In the genomic region with DNA sequence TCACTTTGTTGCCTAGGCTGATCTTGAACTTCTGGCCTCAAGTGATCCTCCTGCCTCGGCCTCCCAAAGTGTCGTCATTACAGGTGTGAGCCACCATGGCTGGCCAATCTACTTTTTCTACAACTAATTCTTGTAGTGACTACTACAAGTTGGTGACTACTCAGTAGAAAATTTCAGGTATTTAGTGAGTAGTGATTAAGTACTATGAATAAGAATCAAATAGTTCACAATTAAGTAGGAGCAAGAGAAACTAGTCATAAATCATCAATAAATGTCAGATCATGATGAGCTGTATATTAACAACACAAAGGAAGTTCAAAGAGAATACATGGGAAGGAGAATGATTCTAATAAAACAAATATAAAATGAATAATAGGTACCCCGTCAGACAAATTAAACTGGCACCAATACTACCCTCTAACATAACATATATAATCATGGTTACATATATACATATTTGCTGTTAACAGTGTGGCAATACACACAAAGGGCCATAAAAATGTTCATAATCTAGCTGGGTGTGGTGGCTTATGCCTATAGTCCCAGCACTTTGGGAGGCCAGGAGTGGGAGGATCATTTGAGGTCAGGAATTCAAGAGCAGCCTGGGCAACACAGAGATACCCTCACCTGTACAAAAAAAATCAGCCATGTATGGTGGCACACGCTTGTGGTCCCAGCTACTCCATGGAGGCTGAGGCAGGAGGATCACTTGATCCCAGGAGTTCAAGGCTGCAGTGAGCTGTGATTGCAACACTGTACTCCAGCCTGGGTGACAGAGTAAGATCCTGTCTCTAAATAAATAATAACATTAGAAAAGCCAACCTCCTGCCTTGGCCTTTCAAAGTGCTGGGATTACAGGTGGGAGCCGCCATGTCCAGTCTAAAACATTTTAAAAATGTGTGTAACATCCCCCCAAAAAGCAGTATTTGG, we compare ENCODE assay signal across 26 cellular contexts. TPM values are rescaled to one million over a fixed set of nuclear protein-coding genes. Genes with fewer than 3 reads are reported as not detected.
DNase-seq lines count a peak whose midpoint lies in the region; ATAC-seq, FAIRE-seq and TF ChIP-seq lines count a peak whose summit lies in the region.
"Had no signal": no experiment of that assay in that cellular context is flagged by ENCODE, and none has a peak within 500 bp of the region (broad histone marks: within the 10 kb centered on the region; RNA-seq: fewer than 3 reads in every experiment).

No MANE protein-coding gene starts in this region.

- intact Hi-C loops in cardiac septum (cut with DNase I) = no loop called here

- no peak overlapping the region for H3K27ac ChIP-seq in small intestine (ENCODE audit: low read depth in 1 of 2, low read length in 1 of 2)

- TF ChIP-seq CTCF in omental fat pad (IDR thresholded peaks at IDR 0.05) = no peak

- H3K27me3 Mint-ChIP-seq in activated naive CD8-positive, alpha-beta T cell treated with anti-CD3 and anti-CD28 coated beads, Interleukin-2, amount 10 ng/mL, durations not matched to agents 7 days and 5 days = no peaks in the 10 kb centered on the region
- H3K27me3 Mint-ChIP-seq in activated naive CD8-positive, alpha-beta T cell treated with anti-CD3 and anti-CD28 coated beads for 36 hours = no peaks in the 10 kb centered on the region

- no peaks in the 10 kb centered on the region for H3K9me3 ChIP-seq in small intestine (ENCODE audit: control insufficient read depth, low read depth)
- H3K9me3 ChIP-seq: SK-N-SH had no signal

- no peaks in the 10 kb centered on the region for H3K4me1 Mint-ChIP-seq in activated naive CD8-positive, alpha-beta T cell treated with anti-CD3 and anti-CD28 coated beads, Interleukin-2, amount 10 ng/mL, durations not matched to agents 7 days and 5 days
- H3K4me1 Mint-ChIP-seq in activated naive CD8-positive, alpha-beta T cell treated with anti-CD3 and anti-CD28 coated beads for 36 hours = no peaks in the 10 kb centered on the region
- H3K4me1 Mint-ChIP-seq: GM23338, H9 had no signal

- H3K27ac Mint-ChIP-seq in activated naive CD8-positive, alpha-beta T cell treated with anti-CD3 and anti-CD28 coated beads, Interleukin-2, amount 10 ng/mL, durations not matched to agents 7 days and 5 days = peak overlapping the region; percentile 54
- H3K27ac Mint-ChIP-seq in activated naive CD8-positive, alpha-beta T cell treated with anti-CD3 and anti-CD28 coated beads for 36 hours = no peak overlapping the region
- H3K27ac Mint-ChIP-seq: GM23338, HFFc6 had no signal

- 91 to 93% (median 92%) methylated on average over 5 of the region's 5 CpGs for WGBS in small intestine, 3 donors

- no peak for ATAC-seq in activated naive CD8-positive, alpha-beta T cell treated with anti-CD3 and anti-CD28 coated beads, Interleukin-2, amount 10 ng/mL, durations not matched to agents 7 days and 5 days (ENCODE audit: low read depth)
- ATAC-seq in omental fat pad (ENCODE audit: low FRiP score) (no peak), HG02840 (IDR thresholded peaks at IDR 0.05; ENCODE audit: low FRiP score, unreplicated experiment) (no peak)
- ATAC-seq: GM23338 had no signal

- H3K9me3 Mint-ChIP-seq in activated naive CD8-positive, alpha-beta T cell treated with anti-CD3 and anti-CD28 coated beads, Interleukin-2, amount 10 ng/mL, durations not matched to agents 7 days and 5 days = no peaks in the 10 kb centered on the region
- H3K9me3 Mint-ChIP-seq in activated naive CD8-positive, alpha-beta T cell treated with anti-CD3 and anti-CD28 coated beads for 36 hours = no peaks in the 10 kb centered on the region
- H3K9me3 Mint-ChIP-seq: GM23338, H9, HFFc6 had no signal

- no peak overlapping the region for H3K4me3 ChIP-seq in small intestine (ENCODE audit: low read depth in 1 of 2, low read length in 2 of 2)
- H3K4me3 ChIP-seq: GM23338 had no signal

- FAIRE-seq in small intestine (lab: Jason Lieb, UNC) = no peak
- FAIRE-seq: G401.6 had no signal

- no peaks in the 10 kb centered on the region for H3K4me1 ChIP-seq in small intestine (ENCODE audit: control insufficient read depth in 2 of 2, insufficient read depth in 1 of 2, low read depth in 1 of 2, low read length in 1 of 2)

- H3K4me3 Mint-ChIP-seq in activated naive CD8-positive, alpha-beta T cell treated with anti-CD3 and anti-CD28 coated beads, Interleukin-2, amount 10 ng/mL, durations not matched to agents 7 days and 5 days = no peak overlapping the region
- H3K4me3 Mint-ChIP-seq in activated naive CD8-positive, alpha-beta T cell treated with anti-CD3 and anti-CD28 coated beads for 36 hours = no peak overlapping the region
- H3K4me3 Mint-ChIP-seq: GM23338, H9, HFFc6 had no signal

- H3K27me3 ChIP-seq in small intestine (ENCODE audit: control insufficient read depth in 2 of 2, insufficient read depth in 2 of 2, low read length in 2 of 2) = no peaks in the 10 kb centered on the region

- POLR2A ChIA-PET in activated naive CD8-positive, alpha-beta T cell treated with anti-CD3 and anti-CD28 coated beads, Interleukin-2, amount 10 ng/mL, durations not matched to agents 7 days and 5 days (lab: Charles Lee) = no interaction called here

- H3K36me3 Mint-ChIP-seq in activated naive CD8-positive, alpha-beta T cell treated with anti-CD3 and anti-CD28 coated beads, Interleukin-2, amount 10 ng/mL, durations not matched to agents 7 days and 5 days = peaks cover 33% of the 10 kb centered on the region
- H3K36me3 Mint-ChIP-seq in activated naive CD8-positive, alpha-beta T cell treated with anti-CD3 and anti-CD28 coated beads for 36 hours = peaks cover 13% of the 10 kb centered on the region

- no peak for DNase-seq in activated naive CD8-positive, alpha-beta T cell treated with anti-CD3 and anti-CD28 coated beads, Interleukin-2, amount 10 ng/mL, durations not matched to agents 7 days and 5 days
- no peak for DNase-seq in activated naive CD8-positive, alpha-beta T cell treated with anti-CD3 and anti-CD28 coated beads for 36 hours
- peak; percentile 20 for DNase-seq in RKO (ENCODE audit: low spot score)
- DNase-seq in kidney tubule cell (ENCODE audit: low spot score) = peak; percentile 14
- DNase-seq in small intestine = peak; percentile 43
- DNase-seq in cardiac septum (ENCODE audit: low spot score) = no peak
- DNase-seq in omental fat pad (ENCODE audit: low spot score) = no peak
- DNase-seq: COR-L47; DMS53; H9; HFFc6; Kasumi-1; NCI-H1105 treated with DMSO at 0.1 percent for 48 hours; NCI-H146; NCI-H1930; NCI-H2107; NCI-H446; NCI-H524 treated with DMSO at 0.1 percent for 48 hours; NCI-H774; NK-92 treated with Interleukin-12 subunit alpha and Interleukin-12 subunit beta, amount 100 ng/mL, for 24 hours; SIG-M5; SK-N-SH; SW 1271 had no signal

- H3K36me3 ChIP-seq in small intestine (ENCODE audit: control insufficient read depth in 2 of 2, insufficient read depth in 2 of 2, low read length in 2 of 2) = peaks cover 16 to 21% of the 10 kb centered on the region in 2 donors

RNA-seq across cellular contexts. Expression of a gene that starts 19.1 kb away (rescaled TPM):
- 10 to 100 TPM; 82.1 to 93.4 TPM for total RNA-seq in activated naive CD8-positive, alpha-beta T cell treated with anti-CD3 and anti-CD28 coated beads, Interleukin-2, amount 10 ng/mL, durations not matched to agents 7 days and 5 days
- 10 to 100 TPM; 66.8 to 67.0 TPM for total RNA-seq in activated naive CD8-positive, alpha-beta T cell treated with anti-CD3 and anti-CD28 coated beads for 36 hours
- 10 to 100 TPM; 29.4 to 35.8 (median 34.6) TPM for polyA plus RNA-seq in small intestine
- total RNA-seq in cardiac septum (66.3 TPM), omental fat pad (100 to 1,000 TPM in 3 of 4 donors, 10 to 100 TPM in 1; 91.3 to 135 (median 119) TPM)

RNA-seq across cellular contexts. Expression of a gene that starts 19.4 kb away (rescaled TPM):
- total RNA-seq in activated naive CD8-positive, alpha-beta T cell treated with anti-CD3 and anti-CD28 coated beads, Interleukin-2, amount 10 ng/mL, durations not matched to agents 7 days and 5 days = 100 to 1,000 TPM; 119 to 128 TPM
- 100 to 1,000 TPM; 148 to 151 TPM for total RNA-seq in activated naive CD8-positive, alpha-beta T cell treated with anti-CD3 and anti-CD28 coated beads for 36 hours
- polyA plus RNA-seq in small intestine = 10 to 100 TPM; 88.3 to 97.8 (median 94.6) TPM
- 91.2 TPM for total RNA-seq in cardiac septum
- total RNA-seq in omental fat pad = 100 to 1,000 TPM; 118 to 170 (median 132) TPM

RNA-seq across cellular contexts. Expression of a gene that starts 59.5 kb away (rescaled TPM):
- 10 to 100 TPM; 69.0 to 74.5 TPM for total RNA-seq in activated naive CD8-positive, alpha-beta T cell treated with anti-CD3 and anti-CD28 coated beads, Interleukin-2, amount 10 ng/mL, durations not matched to agents 7 days and 5 days
- total RNA-seq in activated naive CD8-positive, alpha-beta T cell treated with anti-CD3 and anti-CD28 coated beads for 36 hours = 10 to 100 TPM; 85.1 to 99.1 TPM
- 10 to 100 TPM; 13.4 to 25.2 (median 15.4) TPM for polyA plus RNA-seq in small intestine
- 25.6 TPM for total RNA-seq in cardiac septum
- total RNA-seq in omental fat pad = 10 to 100 TPM; 16.8 to 50.9 (median 18.4) TPM

Comparison
In these comparisons a context has a peak if more than half of its experiments do, and no peak if none do; other contexts are left out.
1. DNase-seq: peak in RKO (single experiment), kidney tubule cell (single experiment) and small intestine (single experiment); none in activated naive CD8-positive, alpha-beta T cell treated with anti-CD3 and anti-CD28 coated beads, Interleukin-2, amount 10 ng/mL, durations not matched to agents 7 days and 5 days (single experiment), activated naive CD8-positive, alpha-beta T cell treated with anti-CD3 and anti-CD28 coated beads for 36 hours (single experiment), cardiac septum (single experiment) and omental fat pad (single experiment).